In genomic region chr9:75108571-75108970, GRCh38 we compare ENCODE assay signal across 13 cellular contexts. TPM values are rescaled to one million over a fixed set of nuclear protein-coding genes. Genes with fewer than 3 reads are reported as not detected.
DNase-seq lines count a peak whose midpoint lies in the region; ATAC-seq and TF ChIP-seq lines count a peak whose summit lies in the region.
"Had no signal": no experiment of that assay in that cellular context is flagged by ENCODE, and none has a peak within 500 bp of the region (broad histone marks: within the 10 kb centered on the region; RNA-seq: fewer than 3 reads in every experiment).

No MANE protein-coding gene starts in this region.

- WGBS in stomach, 5 donors = 53 to 69% (median 61%) methylated on average over 4 of the region's 4 CpGs

- no peak overlapping the region for H3K27ac Mint-ChIP-seq in activated CD4-positive, alpha-beta T cell treated with anti-CD3 and anti-CD28 coated beads for 36 hours
- peak overlapping the region; percentile 81 for H3K27ac Mint-ChIP-seq in activated T-helper 17 cell treated with anti-CD3 and anti-CD28 coated beads, Interleukin-2, amount 50 U/mL, for 72 hours
- H3K27ac Mint-ChIP-seq: H9 had no signal

- POLR2A ChIA-PET in activated CD4-positive, alpha-beta T cell treated with anti-CD3 and anti-CD28 coated beads for 36 hours (lab: Charles Lee) = no interaction called here

- no peak overlapping the region for H3K4me3 Mint-ChIP-seq in activated CD4-positive, alpha-beta T cell treated with anti-CD3 and anti-CD28 coated beads for 36 hours
- peak overlapping the region; percentile 67 for H3K4me3 Mint-ChIP-seq in activated T-helper 17 cell treated with anti-CD3 and anti-CD28 coated beads, Interleukin-2, amount 50 U/mL, for 72 hours
- H3K4me3 Mint-ChIP-seq: H9 had no signal

- peak overlapping the region; percentile 21 for H3K27ac ChIP-seq in left ventricle myocardium inferior (replicated peaks)
- peak overlapping the region in 4 of 5 donors; percentile 22 to 74 (median 59) for H3K27ac ChIP-seq in stomach
- H3K27ac ChIP-seq: A549, SJCRH30 had no signal

- intact Hi-C loops in activated CD4-positive, alpha-beta T cell treated with anti-CD3 and anti-CD28 coated beads for 36 hours (cut with DNase I, micrococcal nuclease) = no loop called here
- intact Hi-C loops in left ventricle myocardium inferior (cut with micrococcal nuclease) (no loop called here), stomach (cut with DNase I; ENCODE audit: low total_unique reads) (no loop called here)

- TF ChIP-seq CTCF in left ventricle myocardium inferior (IDR thresholded peaks at IDR 0.05; ENCODE audit: borderline replicate concordance) (no peak), stomach (IDR thresholded peaks at IDR 0.05) (no peak)

- H3K4me1 ChIP-seq in left ventricle myocardium inferior (peaks cover 76% of the 10 kb centered on the region), stomach (peaks cover 0 to 96% (median 51%) of the 10 kb centered on the region in 4 donors)
- H3K4me1 ChIP-seq: A549 had no signal

- H3K36me3 ChIP-seq in left ventricle myocardium inferior (no peaks in the 10 kb centered on the region), stomach (no peaks in the 10 kb centered on the region)

- no peak for TF ChIP-seq POLR2A in stomach (IDR thresholded peaks at IDR 0.05)

- CTCF ChIA-PET in activated CD4-positive, alpha-beta T cell treated with anti-CD3 and anti-CD28 coated beads for 36 hours (lab: Charles Lee) = no interaction called here

- no peaks in the 10 kb centered on the region for H3K9me3 Mint-ChIP-seq in activated CD4-positive, alpha-beta T cell treated with anti-CD3 and anti-CD28 coated beads for 36 hours (ENCODE audit: low read depth)
- H3K9me3 Mint-ChIP-seq in activated T-helper 17 cell treated with anti-CD3 and anti-CD28 coated beads, Interleukin-2, amount 50 U/mL, for 72 hours = no peaks in the 10 kb centered on the region
- H3K9me3 Mint-ChIP-seq: H9 had no signal

- peaks cover 7% of the 10 kb centered on the region for H3K36me3 Mint-ChIP-seq in activated CD4-positive, alpha-beta T cell treated with anti-CD3 and anti-CD28 coated beads for 36 hours (ENCODE audit: low read depth)
- H3K36me3 Mint-ChIP-seq in activated T-helper 17 cell treated with anti-CD3 and anti-CD28 coated beads, Interleukin-2, amount 50 U/mL, for 72 hours (ENCODE audit: low read depth) = peaks cover 45% of the 10 kb centered on the region

- H3K9me3 ChIP-seq in left ventricle myocardium inferior (replicated peaks) = no peaks in the 10 kb centered on the region
- no peaks in the 10 kb centered on the region for H3K9me3 ChIP-seq in stomach
- H3K9me3 ChIP-seq: A549, SJCRH30 had no signal

- no peaks in the 10 kb centered on the region for H3K27me3 Mint-ChIP-seq in activated CD4-positive, alpha-beta T cell treated with anti-CD3 and anti-CD28 coated beads for 36 hours
- H3K27me3 Mint-ChIP-seq in activated T-helper 17 cell treated with anti-CD3 and anti-CD28 coated beads, Interleukin-2, amount 50 U/mL, for 72 hours = no peaks in the 10 kb centered on the region

- no peak for TF ChIP-seq EP300 in stomach (IDR thresholded peaks at IDR 0.05)

- peaks cover 70% of the 10 kb centered on the region for H3K4me1 Mint-ChIP-seq in activated CD4-positive, alpha-beta T cell treated with anti-CD3 and anti-CD28 coated beads for 36 hours
- H3K4me1 Mint-ChIP-seq in activated T-helper 17 cell treated with anti-CD3 and anti-CD28 coated beads, Interleukin-2, amount 50 U/mL, for 72 hours = peaks cover 49% of the 10 kb centered on the region

- H3K27me3 ChIP-seq in left ventricle myocardium inferior (ENCODE audit: low read depth) (no peaks in the 10 kb centered on the region), stomach (no peaks in the 10 kb centered on the region)
- H3K27me3 ChIP-seq: SJCRH30 had no signal

- ATAC-seq in activated CD4-positive, alpha-beta T cell treated with anti-CD3 and anti-CD28 coated beads for 36 hours = peak; percentile 37
- peak; percentile 62 for ATAC-seq in activated T-helper 17 cell treated with anti-CD3 and anti-CD28 coated beads, Interleukin-2, amount 50 U/mL, for 72 hours (replicated peaks)
- ATAC-seq in GM21526 (IDR thresholded peaks at IDR 0.05; ENCODE audit: low FRiP score, unreplicated experiment) = no peak
- ATAC-seq: A549 had no signal

- H3K4me3 ChIP-seq in left ventricle myocardium inferior (no peak overlapping the region), stomach (no peak overlapping the region)
- H3K4me3 ChIP-seq: A549, SJCRH30 had no signal

- DNase-seq in activated CD4-positive, alpha-beta T cell treated with anti-CD3 and anti-CD28 coated beads for 36 hours = no peak
- no peak for DNase-seq in activated CD4-positive, alpha-beta T cell treated with anti-CD3 and anti-CD28 coated beads for 4 hours
- DNase-seq in left ventricle myocardium inferior (peak; percentile 48), stomach (peak; percentile 49), NCI-H128 (lab: John Stamatoyannopoulos, UW; ENCODE audit: unreplicated experiment) (no peak), activated gamma-delta T cell (lab: John Stamatoyannopoulos, UW) (no peak)
- DNase-seq: H9; NCI-H2107; SJCRH30; stimulated activated CD4-positive, alpha-beta T cell treated with anti-CD3 and anti-CD28 coated beads, Interleukin-12 subunit alpha, Interleukin-12 subunit beta, amount 100 ng/mL, for 4 hours had no signal

RNA-seq across cellular contexts. Expression of gene OSTF1, which starts 20.3 kb away (rescaled TPM):
- 10 to 100 TPM; 72.6 to 85.5 TPM for total RNA-seq in activated CD4-positive, alpha-beta T cell treated with anti-CD3 and anti-CD28 coated beads for 36 hours
- total RNA-seq in activated T-helper 17 cell treated with anti-CD3 and anti-CD28 coated beads, Interleukin-2, amount 50 U/mL, for 72 hours = 100 to 1,000 TPM; 131 to 217 TPM
- 18.9 TPM for total RNA-seq in left ventricle myocardium inferior
- 10 to 100 TPM in 2 of 5 donors, 1 to 10 TPM in 2, not detected in 1; 2.2 to 79.4 (median 24.1) TPM for total RNA-seq in stomach
- polyA plus RNA-seq in stomach = 10 to 100 TPM; 40.0 to 52.7 (median 48.7) TPM

RNA-seq across cellular contexts. Expression of gene NMRK1, which starts 20.6 kb away (rescaled TPM):
- 10 to 100 TPM; 20.9 to 29.2 TPM for total RNA-seq in activated CD4-positive, alpha-beta T cell treated with anti-CD3 and anti-CD28 coated beads for 36 hours
- 10 to 100 TPM; 39.6 to 51.5 TPM for total RNA-seq in activated T-helper 17 cell treated with anti-CD3 and anti-CD28 coated beads, Interleukin-2, amount 50 U/mL, for 72 hours
- total RNA-seq in left ventricle myocardium inferior (13.8 TPM), stomach (10 to 100 TPM in 4 of 5 donors, 1 to 10 TPM in 1; 1.2 to 22.2 (median 12.3) TPM)
- 10 to 100 TPM; 44.8 to 73.3 (median 53.0) TPM for polyA plus RNA-seq in stomach

Comparison
In these comparisons a context has a peak if more than half of its experiments do, and no peak if none do; other contexts are left out.
1. DNase-seq: peak in left ventricle myocardium inferior (single experiment) and stomach (single experiment); none in activated CD4-positive, alpha-beta T cell treated with anti-CD3 and anti-CD28 coated beads for 36 hours (single experiment), activated CD4-positive, alpha-beta T cell treated with anti-CD3 and anti-CD28 coated beads for 4 hours (0 of 2), NCI-H128 (single experiment) and activated gamma-delta T cell (single experiment).